In the genomic region with DNA sequence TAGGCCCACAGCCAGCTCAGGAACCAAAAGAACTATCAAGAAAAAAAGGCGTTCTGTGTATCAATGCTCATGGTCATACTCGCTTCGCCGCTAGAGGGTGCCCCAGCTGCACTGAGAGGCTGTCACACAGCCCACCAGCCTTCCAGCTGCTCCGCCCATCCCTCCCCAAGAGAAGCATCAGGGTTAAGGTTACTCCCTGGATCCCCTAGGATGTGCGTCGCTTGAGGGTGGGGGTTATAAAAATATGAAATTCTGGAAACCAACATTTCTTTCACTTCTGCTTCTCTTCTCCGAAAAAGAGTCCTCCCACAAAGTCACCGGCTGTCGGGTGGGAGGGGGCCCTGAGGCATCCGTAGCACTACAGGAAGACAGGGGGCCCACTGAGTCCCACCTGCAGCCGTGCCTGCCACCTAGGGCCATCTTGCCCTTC, we compare ENCODE assay signal across 8 cellular contexts. TPM values are rescaled to one million over a fixed set of nuclear protein-coding genes. Genes with fewer than 3 reads are reported as not detected.
DNase-seq lines count a peak whose midpoint lies in the region; ATAC-seq and TF ChIP-seq lines count a peak whose summit lies in the region.

No MANE protein-coding gene starts in this region.

- H3K9me3 ChIP-seq in liver (ENCODE audit: control insufficient read depth in 4 of 4, low read length in 3 of 4): no peaks in the 10 kb centered on the region

- DNase-seq in COLO668 (lab: John Stamatoyannopoulos, UW; ENCODE audit: unreplicated experiment) (peak; percentile 90), NCI-H774 (lab: John Stamatoyannopoulos, UW) (peak; percentile 32), dermis microvascular lymphatic vessel endothelial cell (ENCODE audit: low read depth in 2 of 2) (peak; percentile 65 to 86)
- DNase-seq in activated CD4-positive, alpha-beta T cell treated with anti-CD3 and anti-CD28 coated beads, Interleukin-2, amount 50 U/mL, for 4 hours: peak; percentile 88 to 90
- DNase-seq in stimulated activated CD4-positive, alpha-beta T cell treated with anti-CD3 and anti-CD28 coated beads, Interleukin-2, amount 100 ng/mL, for 4 hours (ENCODE audit: low read depth): peak; percentile 85

- H3K36me3 ChIP-seq in liver (ENCODE audit: control insufficient read depth in 4 of 4, insufficient read depth in 3 of 4, low read depth in 1 of 4, low read length in 3 of 4): peaks cover 0 to 7% (median 0%) of the 10 kb centered on the region in 4 donors

- TF ChIP-seq RAD21 in liver (IDR thresholded peaks at IDR 0.05): peak; percentile 80 to 86

- TF ChIP-seq CTCF in liver (IDR thresholded peaks at IDR 0.05; ENCODE audit: low read depth, low read length, missing input control): peak; percentile 74

- 17% methylated on average over 12 of the region's 12 CpGs for WGBS in liver

- no peaks in the 10 kb centered on the region for H3K27me3 ChIP-seq in liver (ENCODE audit: control insufficient read depth in 4 of 4, insufficient read depth in 4 of 4, low read length in 3 of 4)

- H3K4me1 ChIP-seq in liver (ENCODE audit: control insufficient read depth in 4 of 4, insufficient read depth in 4 of 4, low read length in 3 of 4): peaks cover 2 to 12% (median 7%) of the 10 kb centered on the region in 4 donors

- ATAC-seq in HG03280 (IDR thresholded peaks at IDR 0.05; ENCODE audit: unreplicated experiment): peak; percentile 32
- ATAC-seq in GM19397 (IDR thresholded peaks at IDR 0.05; ENCODE audit: unreplicated experiment): no peak

- H3K27ac ChIP-seq in liver (ENCODE audit: low read depth in 1 of 2, low read length in 2 of 2): peak overlapping the region; percentile 6 to 59

- H3K9ac ChIP-seq in liver (ENCODE audit: low read depth in 1 of 2, low read length in 2 of 2): no peak overlapping the region

- no peak overlapping the region for H3K4me3 ChIP-seq in liver (ENCODE audit: low read depth in 1 of 3, low read length in 3 of 3)

TF ChIP-seq in liver, 16 proteins besides CTCF, POLR2A, EP300 and RAD21:
- TF ChIP-seq RXRA (IDR thresholded peaks at IDR 0.05) (no peak), FOXA2 (IDR thresholded peaks at IDR 0.05) (no peak), HNF4G (IDR thresholded peaks at IDR 0.05) (no peak), NR2F2 (IDR thresholded peaks at IDR 0.05) (no peak)
- TF ChIP-seq, protein P1, sequence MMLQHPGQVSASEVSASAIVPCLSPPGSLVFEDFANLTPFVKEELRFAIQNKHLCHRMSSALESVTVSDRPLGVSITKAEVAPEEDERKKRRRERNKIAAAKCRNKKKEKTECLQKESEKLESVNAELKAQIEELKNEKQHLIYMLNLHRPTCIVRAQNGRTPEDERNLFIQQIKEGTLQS (IDR thresholded peaks at IDR 0.05): no peak
- TF ChIP-seq, protein P2, sequence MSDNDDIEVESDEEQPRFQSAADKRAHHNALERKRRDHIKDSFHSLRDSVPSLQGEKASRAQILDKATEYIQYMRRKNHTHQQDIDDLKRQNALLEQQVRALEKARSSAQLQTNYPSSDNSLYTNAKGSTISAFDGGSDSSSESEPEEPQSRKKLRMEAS (IDR thresholded peaks at IDR 0.05): no peak

RNA-seq across cellular contexts. Expression of a gene that starts 1.7 kb away (rescaled TPM):
- total RNA-seq in dermis microvascular lymphatic vessel endothelial cell (13.4 and 15.7 TPM in 2 replicates), liver (10 to 100 TPM; 10.8 to 11.0 TPM)
- polyA plus RNA-seq in liver: 1 to 10 TPM; 7.3 to 9.6 TPM

RNA-seq across cellular contexts. Expression of a gene that starts 26.5 kb away (rescaled TPM):
- 0.13 TPM in 2 replicates for total RNA-seq in dermis microvascular lymphatic vessel endothelial cell
- total RNA-seq in liver: under 1 TPM; 0.05 to 0.25 TPM
- polyA plus RNA-seq in liver: under 1 TPM; 0.07 to 0.45 TPM

Comparison
In these comparisons a context has a peak if more than half of its experiments do, and no peak if none do; other contexts are left out.
1. DNase-seq: peak in every context shown above with its lines; median percentile 90 in COLO668; 89 in activated CD4-positive, alpha-beta T cell treated with anti-CD3 and anti-CD28 coated beads, Interleukin-2, amount 50 U/mL, for 4 hours; 85 in stimulated activated CD4-positive, alpha-beta T cell treated with anti-CD3 and anti-CD28 coated beads, Interleukin-2, amount 100 ng/mL, for 4 hours; 76 in dermis microvascular lymphatic vessel endothelial cell; 32 in NCI-H774.